ENCODE assay signal across 1 cellular context in the genomic region with DNA sequence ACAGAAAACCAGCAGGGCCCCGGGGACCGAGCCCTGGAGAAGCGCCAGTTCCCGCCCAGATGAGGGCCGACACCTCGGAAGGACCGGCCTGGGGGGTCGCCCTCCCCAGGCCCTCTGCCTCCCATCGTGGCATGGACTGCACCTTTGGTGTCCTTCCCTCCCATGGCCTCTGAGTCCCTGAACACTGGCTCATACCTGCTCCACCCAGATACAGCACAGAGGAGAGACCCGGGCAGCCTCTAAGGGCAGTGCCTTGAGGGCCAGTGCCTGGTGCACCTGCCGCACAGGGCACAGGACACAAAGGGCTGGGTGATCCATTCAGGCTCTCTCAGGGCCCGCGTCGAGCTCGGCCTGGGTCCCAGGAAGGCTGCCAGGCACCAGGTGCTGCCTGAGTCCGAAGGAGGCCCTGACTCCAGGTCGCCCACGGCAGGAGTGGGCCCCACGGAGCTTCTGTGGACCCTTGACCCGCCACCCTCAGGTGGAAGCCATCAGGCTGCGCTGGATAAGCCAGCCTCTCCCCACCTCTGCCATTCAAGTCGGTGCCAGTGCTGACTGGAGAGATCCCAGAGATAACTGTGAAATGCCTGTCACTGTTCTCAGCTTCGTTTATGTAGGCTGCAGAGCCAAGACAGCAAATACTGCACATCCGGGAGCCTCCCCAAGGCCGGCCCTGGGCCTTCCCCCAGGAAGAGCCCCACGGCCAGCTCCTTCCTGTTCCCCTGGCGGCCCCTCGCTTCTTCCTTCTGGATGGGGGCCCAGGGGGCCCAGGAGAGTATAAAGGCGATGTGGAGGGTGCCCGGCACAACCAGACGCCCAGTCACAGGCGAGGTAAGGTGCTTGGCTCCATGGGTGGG.
TF ChIP-seq lines count a peak whose summit lies in the region.

Gene ZG16B (plus strand): TSS at position 803 of the 854 bp plus-strand sequence. CDS start 139 bp downstream, outside the sequence.

TF ChIP-seq in HepG2, 621 proteins besides CTCF, POLR2A, EP300 and RAD21 (continued from another document and continues in another):
- TF ChIP-seq, protein P1, sequence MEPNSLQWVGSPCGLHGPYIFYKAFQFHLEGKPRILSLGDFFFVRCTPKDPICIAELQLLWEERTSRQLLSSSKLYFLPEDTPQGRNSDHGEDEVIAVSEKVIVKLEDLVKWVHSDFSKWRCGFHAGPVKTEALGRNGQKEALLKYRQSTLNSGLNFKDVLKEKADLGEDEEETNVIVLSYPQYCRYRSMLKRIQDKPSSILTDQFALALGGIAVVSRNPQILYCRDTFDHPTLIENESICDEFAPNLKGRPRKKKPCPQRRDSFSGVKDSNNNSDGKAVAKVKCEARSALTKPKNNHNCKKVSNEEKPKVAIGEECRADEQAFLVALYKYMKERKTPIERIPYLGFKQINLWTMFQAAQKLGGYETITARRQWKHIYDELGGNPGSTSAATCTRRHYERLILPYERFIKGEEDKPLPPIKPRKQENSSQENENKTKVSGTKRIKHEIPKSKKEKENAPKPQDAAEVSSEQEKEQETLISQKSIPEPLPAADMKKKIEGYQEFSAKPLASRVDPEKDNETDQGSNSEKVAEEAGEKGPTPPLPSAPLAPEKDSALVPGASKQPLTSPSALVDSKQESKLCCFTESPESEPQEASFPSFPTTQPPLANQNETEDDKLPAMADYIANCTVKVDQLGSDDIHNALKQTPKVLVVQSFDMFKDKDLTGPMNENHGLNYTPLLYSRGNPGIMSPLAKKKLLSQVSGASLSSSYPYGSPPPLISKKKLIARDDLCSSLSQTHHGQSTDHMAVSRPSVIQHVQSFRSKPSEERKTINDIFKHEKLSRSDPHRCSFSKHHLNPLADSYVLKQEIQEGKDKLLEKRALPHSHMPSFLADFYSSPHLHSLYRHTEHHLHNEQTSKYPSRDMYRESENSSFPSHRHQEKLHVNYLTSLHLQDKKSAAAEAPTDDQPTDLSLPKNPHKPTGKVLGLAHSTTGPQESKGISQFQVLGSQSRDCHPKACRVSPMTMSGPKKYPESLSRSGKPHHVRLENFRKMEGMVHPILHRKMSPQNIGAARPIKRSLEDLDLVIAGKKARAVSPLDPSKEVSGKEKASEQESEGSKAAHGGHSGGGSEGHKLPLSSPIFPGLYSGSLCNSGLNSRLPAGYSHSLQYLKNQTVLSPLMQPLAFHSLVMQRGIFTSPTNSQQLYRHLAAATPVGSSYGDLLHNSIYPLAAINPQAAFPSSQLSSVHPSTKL (CRISPR knock-in tag; IDR thresholded peaks at IDR 0.05) = peak; percentile 60
- peak; percentile 65; the same call in 1 of the 2 replicates for TF ChIP-seq ZNF292 (CRISPR knock-in tag; IDR thresholded peaks at IDR 0.05; ENCODE audit: borderline replicate concordance, low read depth)
- no peak for TF ChIP-seq SP4 (CRISPR knock-in tag; IDR thresholded peaks at IDR 0.05)
- no peak for TF ChIP-seq MIER3 (CRISPR knock-in tag; IDR thresholded peaks at IDR 0.05; ENCODE audit: borderline replicate concordance)
- no peak for TF ChIP-seq PCBP1 (IDR thresholded peaks at IDR 0.05; ENCODE audit: borderline replicate concordance, low read depth, low read length)
- no peak for TF ChIP-seq RFX3 (CRISPR knock-in tag; IDR thresholded peaks at IDR 0.05)
- no peak for TF ChIP-seq PAF1 (CRISPR knock-in tag; IDR thresholded peaks at IDR 0.05)
- no peak for TF ChIP-seq ZBTB2 (CRISPR knock-in tag; IDR thresholded peaks at IDR 0.05; ENCODE audit: low read depth)
- no peak for TF ChIP-seq ARNTL (CRISPR knock-in tag; IDR thresholded peaks at IDR 0.05)
- TF ChIP-seq MYC (CRISPR knock-in tag; IDR thresholded peaks at IDR 0.05; ENCODE audit: borderline replicate concordance) = no peak
- TF ChIP-seq, protein P2, sequence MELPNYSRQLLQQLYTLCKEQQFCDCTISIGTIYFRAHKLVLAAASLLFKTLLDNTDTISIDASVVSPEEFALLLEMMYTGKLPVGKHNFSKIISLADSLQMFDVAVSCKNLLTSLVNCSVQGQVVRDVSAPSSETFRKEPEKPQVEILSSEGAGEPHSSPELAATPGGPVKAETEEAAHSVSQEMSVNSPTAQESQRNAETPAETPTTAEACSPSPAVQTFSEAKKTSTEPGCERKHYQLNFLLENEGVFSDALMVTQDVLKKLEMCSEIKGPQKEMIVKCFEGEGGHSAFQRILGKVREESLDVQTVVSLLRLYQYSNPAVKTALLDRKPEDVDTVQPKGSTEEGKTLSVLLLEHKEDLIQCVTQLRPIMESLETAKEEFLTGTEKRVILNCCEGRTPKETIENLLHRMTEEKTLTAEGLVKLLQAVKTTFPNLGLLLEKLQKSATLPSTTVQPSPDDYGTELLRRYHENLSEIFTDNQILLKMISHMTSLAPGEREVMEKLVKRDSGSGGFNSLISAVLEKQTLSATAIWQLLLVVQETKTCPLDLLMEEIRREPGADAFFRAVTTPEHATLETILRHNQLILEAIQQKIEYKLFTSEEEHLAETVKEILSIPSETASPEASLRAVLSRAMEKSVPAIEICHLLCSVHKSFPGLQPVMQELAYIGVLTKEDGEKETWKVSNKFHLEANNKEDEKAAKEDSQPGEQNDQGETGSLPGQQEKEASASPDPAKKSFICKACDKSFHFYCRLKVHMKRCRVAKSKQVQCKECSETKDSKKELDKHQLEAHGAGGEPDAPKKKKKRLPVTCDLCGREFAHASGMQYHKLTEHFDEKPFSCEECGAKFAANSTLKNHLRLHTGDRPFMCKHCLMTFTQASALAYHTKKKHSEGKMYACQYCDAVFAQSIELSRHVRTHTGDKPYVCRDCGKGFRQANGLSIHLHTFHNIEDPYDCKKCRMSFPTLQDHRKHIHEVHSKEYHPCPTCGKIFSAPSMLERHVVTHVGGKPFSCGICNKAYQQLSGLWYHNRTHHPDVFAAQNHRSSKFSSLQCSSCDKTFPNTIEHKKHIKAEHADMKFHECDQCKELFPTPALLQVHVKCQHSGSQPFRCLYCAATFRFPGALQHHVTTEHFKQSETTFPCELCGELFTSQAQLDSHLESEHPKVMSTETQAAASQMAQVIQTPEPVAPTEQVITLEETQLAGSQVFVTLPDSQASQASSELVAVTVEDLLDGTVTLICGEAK (IDR thresholded peaks at IDR 0.05) = no peak
- TF ChIP-seq, protein P2 (CRISPR knock-in tag; IDR thresholded peaks at IDR 0.05) = no peak
- TF ChIP-seq ZNF556 (CRISPR knock-in tag; IDR thresholded peaks at IDR 0.05; ENCODE audit: borderline replicate concordance) = no peak
- TF ChIP-seq SP1 (IDR thresholded peaks at IDR 0.05) = no peak
- no peak for TF ChIP-seq SP1 (CRISPR knock-in tag; IDR thresholded peaks at IDR 0.05)
- no peak for TF ChIP-seq NKX3-1 (CRISPR knock-in tag; IDR thresholded peaks at IDR 0.05)
- peak; percentile 39; the same call in 1 of the 2 replicates for TF ChIP-seq POLR2G (IDR thresholded peaks at IDR 0.05; ENCODE audit: low read depth, low read length)
- TF ChIP-seq ZNF160 (CRISPR knock-in tag; IDR thresholded peaks at IDR 0.05) = no peak
- no peak for TF ChIP-seq ZNF546 (CRISPR knock-in tag; conservative IDR thresholded peaks at IDR 0.05)
- TF ChIP-seq THRA (CRISPR knock-in tag; IDR thresholded peaks at IDR 0.05; ENCODE audit: borderline replicate concordance) = no peak
- TF ChIP-seq ZNF615 (CRISPR knock-in tag; IDR thresholded peaks at IDR 0.05; ENCODE audit: borderline replicate concordance) = no peak
- TF ChIP-seq ZNF207 (IDR thresholded peaks at IDR 0.05; ENCODE audit: borderline replicate concordance) = no peak
- TF ChIP-seq THAP11 (CRISPR knock-in tag; IDR thresholded peaks at IDR 0.05) = peak; percentile 20; the same call in 1 of the 2 replicates
- no peak for TF ChIP-seq HNF4G (IDR thresholded peaks at IDR 0.05; ENCODE audit: borderline replicate concordance, low read depth, low read length)
- no peak for TF ChIP-seq HNF4G (CRISPR knock-in tag; IDR thresholded peaks at IDR 0.05; ENCODE audit: borderline replicate concordance, low read depth)
- TF ChIP-seq ELF1 (CRISPR knock-in tag; IDR thresholded peaks at IDR 0.05) = peak; percentile 56
- TF ChIP-seq FOXA3 (CRISPR knock-in tag; IDR thresholded peaks at IDR 0.05) = peak; percentile 45; the same call in 1 of the 2 replicates
- no peak for TF ChIP-seq ISL2 (CRISPR knock-in tag; IDR thresholded peaks at IDR 0.05)
- no peak for TF ChIP-seq ZNF251 (CRISPR knock-in tag; IDR thresholded peaks at IDR 0.05)
- no peak for TF ChIP-seq ZSCAN21 (CRISPR knock-in tag; IDR thresholded peaks at IDR 0.05; ENCODE audit: borderline replicate concordance)
- no peak for TF ChIP-seq KDM6A (CRISPR knock-in tag; IDR thresholded peaks at IDR 0.05; ENCODE audit: low read depth)
- TF ChIP-seq NCOR1 (IDR thresholded peaks at IDR 0.05; ENCODE audit: borderline replicate concordance, low read length) = no peak
- TF ChIP-seq HNRNPH1 (optimal IDR thresholded peaks at IDR 0.05; ENCODE audit: low read depth, low read length) = no peak
- TF ChIP-seq ZNF775 (CRISPR knock-in tag; IDR thresholded peaks at IDR 0.05; ENCODE audit: borderline replicate concordance) = no peak
- TF ChIP-seq ZNF512 (CRISPR knock-in tag; IDR thresholded peaks at IDR 0.05) = no peak
- TF ChIP-seq GMEB2 (CRISPR knock-in tag; IDR thresholded peaks at IDR 0.05; ENCODE audit: low read depth) = no peak
- TF ChIP-seq, protein P3, sequence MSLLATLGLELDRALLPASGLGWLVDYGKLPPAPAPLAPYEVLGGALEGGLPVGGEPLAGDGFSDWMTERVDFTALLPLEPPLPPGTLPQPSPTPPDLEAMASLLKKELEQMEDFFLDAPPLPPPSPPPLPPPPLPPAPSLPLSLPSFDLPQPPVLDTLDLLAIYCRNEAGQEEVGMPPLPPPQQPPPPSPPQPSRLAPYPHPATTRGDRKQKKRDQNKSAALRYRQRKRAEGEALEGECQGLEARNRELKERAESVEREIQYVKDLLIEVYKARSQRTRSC (CRISPR knock-in tag; IDR thresholded peaks at IDR 0.05; ENCODE audit: low read depth) = no peak
- TF ChIP-seq TEAD3 (CRISPR knock-in tag; optimal IDR thresholded peaks at IDR 0.05; ENCODE audit: borderline replicate concordance) = peak; percentile 1
- 0 out of 2 replicates have a peak, but pooled peaks have one; percentile 24 for TF ChIP-seq RBFOX2 (IDR thresholded peaks at IDR 0.05; ENCODE audit: low read depth, low read length)
- no peak for TF ChIP-seq ZFP1 (CRISPR knock-in tag; IDR thresholded peaks at IDR 0.05)
